Comparison of ENCODE assay signal across 24 cellular contexts in genomic region chr9:35652829-35653209, GRCh38. TPM values are rescaled to one million over a fixed set of nuclear protein-coding genes. Genes with fewer than 3 reads are reported as not detected.
DNase-seq lines count a peak whose midpoint lies in the region; ATAC-seq and TF ChIP-seq lines count a peak whose summit lies in the region.
"Had no signal": no experiment of that assay in that cellular context is flagged by ENCODE, and none has a peak within 500 bp of the region (broad histone marks: within the 10 kb centered on the region; RNA-seq: fewer than 3 reads in every experiment).

No MANE protein-coding gene starts in this region.

- in situ Hi-C loops in GM23248 (cut with MboI) = no loop called here

- CTCF ChIA-PET in activated CD8-positive, alpha-beta memory T cell treated with anti-CD3 and anti-CD28 coated beads, Interleukin-2, amount 10 ng/mL, durations not matched to agents 7 days and 5 days (lab: Charles Lee) = interaction anchor here (1.2 to 2.0 kb wide), 3 partner anchors 44 to 49 kb away, joined by 4 to 6 read pairs (median 4); no protein-coding TSS in a partner anchor

- H3K4me1 ChIP-seq in GM23248 (ENCODE audit: insufficient read depth) (peaks cover 41% of the 10 kb centered on the region), Peyer's patch (peaks cover 0 to 17% (median 7%) of the 10 kb centered on the region in 4 donors), stomach (peaks cover 17 to 54% (median 22%) of the 10 kb centered on the region in 4 donors), heart right ventricle (peaks cover 0 to 55% (median 7%) of the 10 kb centered on the region in 9 donors)

- H3K4me3 Mint-ChIP-seq in activated CD8-positive, alpha-beta memory T cell treated with anti-CD3 and anti-CD28 coated beads, Interleukin-2, amount 10 ng/mL, durations not matched to agents 7 days and 5 days = no peak overlapping the region
- H3K4me3 Mint-ChIP-seq: activated CD8-positive, alpha-beta T cell treated with anti-CD3 and anti-CD28 coated beads for 36 hours; activated naive CD4-positive, alpha-beta T cell treated with anti-CD3 and anti-CD28 coated beads, Interleukin-2, amount 50 U/mL, for 24 hours; activated T-cell treated with anti-CD3 and anti-CD28 coated beads, Interleukin-2, amount 50 U/mL, for 4 hours had no signal

- H4K20me1 ChIP-seq in GM23248 (ENCODE audit: insufficient read depth) = no peaks in the 10 kb centered on the region

- 46 to 49% methylated on average over 8 of the region's 8 CpGs for whole genome bisulfite sequencing in GM23248 (ENCODE audit: low coverage in 1 of 2, low lambda C conversion rate in 2 of 2, missing lambda C conversion rate in 2 of 2), 2 experiments
- 87 to 95% (median 93%) methylated on average over 8 of the region's 8 CpGs for WGBS in stomach, 5 donors
- WGBS in heart right ventricle, 2 donors = 91 to 95% methylated on average over 8 of the region's 8 CpGs

- H3K27me3 ChIP-seq in GM23248 (replicated peaks; ENCODE audit: insufficient read depth) (no peaks in the 10 kb centered on the region), Peyer's patch (no peaks in the 10 kb centered on the region), stomach (no peaks in the 10 kb centered on the region), heart right ventricle (no peaks in the 10 kb centered on the region)
- H3K27me3 ChIP-seq: right atrium auricular region had no signal

- H3K27ac ChIP-seq in GM23248 = peak overlapping the region; percentile 77
- H3K27ac ChIP-seq in Peyer's patch = peak overlapping the region; percentile 4 to 80 (median 50)
- peak overlapping the region in 4 of 5 donors; percentile 45 to 62 (median 58) for H3K27ac ChIP-seq in stomach
- peak overlapping the region in 1 of 10 donors; percentile 59 for H3K27ac ChIP-seq in heart right ventricle
- H3K27ac ChIP-seq: right atrium auricular region had no signal

- peaks cover 18% of the 10 kb centered on the region for H3K36me3 Mint-ChIP-seq in activated CD8-positive, alpha-beta memory T cell treated with anti-CD3 and anti-CD28 coated beads, Interleukin-2, amount 10 ng/mL, durations not matched to agents 7 days and 5 days
- H3K36me3 Mint-ChIP-seq: activated naive CD4-positive, alpha-beta T cell treated with anti-CD3 and anti-CD28 coated beads, Interleukin-2, amount 50 U/mL, for 24 hours had no signal

- peaks cover 2% of the 10 kb centered on the region for H3K27me3 Mint-ChIP-seq in activated CD8-positive, alpha-beta memory T cell treated with anti-CD3 and anti-CD28 coated beads, Interleukin-2, amount 10 ng/mL, durations not matched to agents 7 days and 5 days

- no peak for TF ChIP-seq POLR2A in Peyer's patch (IDR thresholded peaks at IDR 0.05)
- no peak for TF ChIP-seq POLR2A in stomach (IDR thresholded peaks at IDR 0.05)

- peaks cover 19% of the 10 kb centered on the region for H3F3A ChIP-seq in GM23248 (ENCODE audit: insufficient read depth)

- no peak overlapping the region for H3K4me2 ChIP-seq in GM23248 (ENCODE audit: unreplicated experiment)

- peaks cover 54% of the 10 kb centered on the region for H3K4me1 Mint-ChIP-seq in activated CD8-positive, alpha-beta memory T cell treated with anti-CD3 and anti-CD28 coated beads, Interleukin-2, amount 10 ng/mL, durations not matched to agents 7 days and 5 days

- no peak for TF ChIP-seq EP300 in stomach (IDR thresholded peaks at IDR 0.05)

- no peaks in the 10 kb centered on the region for H3K79me2 ChIP-seq in GM23248 (ENCODE audit: insufficient read depth)

- H3K9me3 Mint-ChIP-seq in activated CD8-positive, alpha-beta memory T cell treated with anti-CD3 and anti-CD28 coated beads, Interleukin-2, amount 10 ng/mL, durations not matched to agents 7 days and 5 days (ENCODE audit: low read depth) = no peaks in the 10 kb centered on the region
- H3K9me3 Mint-ChIP-seq: activated CD8-positive, alpha-beta T cell treated with anti-CD3 and anti-CD28 coated beads for 36 hours; activated naive CD4-positive, alpha-beta T cell treated with anti-CD3 and anti-CD28 coated beads, Interleukin-2, amount 50 U/mL, for 24 hours had no signal

- intact Hi-C loops in stomach (cut with DNase I; ENCODE audit: low total_unique reads) = no loop called here
- intact Hi-C loops in heart right ventricle (cut with DNase I) = loop anchor here in 5 of 10 donors (5.0 to 10.0 kb wide), 5 partner anchors 44 to 252 kb away; partner anchors contain the start of genes HINT2 (in 2 of the 5), SPAG8 (in 2 of the 5), CREB3 (in 1 of the 5) and HRCT1 (in 1 of the 5)

- DNase-seq in GM23248 = peak; percentile 57
- peak in 2 of 3 donors; percentile 44 to 51 for DNase-seq in Peyer's patch
- peak; percentile 14 for DNase-seq in islet precursor cell
- no peak for DNase-seq in stomach
- DNase-seq in heart right ventricle = no peak
- DNase-seq in activated CD8-positive, alpha-beta memory T cell treated with anti-CD3 and anti-CD28 coated beads, Interleukin-2, amount 10 ng/mL, durations not matched to agents 7 days and 5 days = no peak
- DNase-seq: activated CD8-positive, alpha-beta T cell treated with anti-CD3 and anti-CD28 coated beads for 36 hours; activated T-cell treated with anti-CD3 and anti-CD28 coated beads, Interleukin-2, amount 50 U/mL, for 4 hours; C1 segment of cervical spinal cord; DMS79 treated with DMSO at 0.1 percent for 48 hours; Kasumi-1; NCI-H1105; nucleus accumbens; Right ventricle myocardium superior; stimulated activated naive CD4-positive, alpha-beta T cell had no signal

- no peak for ATAC-seq in HG03571 (IDR thresholded peaks at IDR 0.05; ENCODE audit: unreplicated experiment)
- no peak for ATAC-seq in GM21526 (IDR thresholded peaks at IDR 0.05; ENCODE audit: low FRiP score, unreplicated experiment)
- ATAC-seq in heart right ventricle = no peak
- ATAC-seq in activated CD8-positive, alpha-beta memory T cell treated with anti-CD3 and anti-CD28 coated beads, Interleukin-2, amount 10 ng/mL, durations not matched to agents 7 days and 5 days = no peak
- ATAC-seq: activated CD8-positive, alpha-beta T cell treated with anti-CD3 and anti-CD28 coated beads for 36 hours; activated T-cell treated with anti-CD3 and anti-CD28 coated beads, Interleukin-2, amount 50 U/mL, for 4 hours had no signal

- H2AFZ ChIP-seq in GM23248 = peak overlapping the region; percentile 27; the same call in 1 of the 2 replicates

- H3K36me3 ChIP-seq in GM23248 (ENCODE audit: low read depth) (no peaks in the 10 kb centered on the region), Peyer's patch (no peaks in the 10 kb centered on the region), stomach (no peaks in the 10 kb centered on the region), heart right ventricle (no peaks in the 10 kb centered on the region)
- H3K36me3 ChIP-seq: right atrium auricular region had no signal

- H3K9me3 ChIP-seq in GM23248 (ENCODE audit: low read depth) = no peaks in the 10 kb centered on the region
- no peaks in the 10 kb centered on the region for H3K9me3 ChIP-seq in Peyer's patch
- H3K9me3 ChIP-seq in stomach = no peaks in the 10 kb centered on the region
- H3K9me3 ChIP-seq in heart right ventricle = no peaks in the 10 kb centered on the region
- H3K9me3 ChIP-seq: right atrium auricular region had no signal

- H3K4me3 ChIP-seq in GM23248 = no peak overlapping the region
- H3K4me3 ChIP-seq in Peyer's patch = no peak overlapping the region
- no peak overlapping the region for H3K4me3 ChIP-seq in stomach
- no peak overlapping the region for H3K4me3 ChIP-seq in heart right ventricle
- H3K4me3 ChIP-seq: right atrium auricular region had no signal

- no peaks in the 10 kb centered on the region for H3K9me2 ChIP-seq in GM23248 (ENCODE audit: insufficient read depth)

- TF ChIP-seq CTCF in Peyer's patch (IDR thresholded peaks at IDR 0.05) (no peak), stomach (IDR thresholded peaks at IDR 0.05) (no peak), heart right ventricle (IDR thresholded peaks at IDR 0.05) (no peak)

- H3K27ac Mint-ChIP-seq in activated CD8-positive, alpha-beta memory T cell treated with anti-CD3 and anti-CD28 coated beads, Interleukin-2, amount 10 ng/mL, durations not matched to agents 7 days and 5 days = no peak overlapping the region
- H3K27ac Mint-ChIP-seq: activated naive CD4-positive, alpha-beta T cell treated with anti-CD3 and anti-CD28 coated beads, Interleukin-2, amount 50 U/mL, for 24 hours had no signal

- H3K9ac ChIP-seq in GM23248 = peak overlapping the region; percentile 63

RNA-seq across cellular contexts. Expression of gene SIT1, which starts 2.1 kb away (rescaled TPM):
- total RNA-seq in GM23248 (2014; rRNA removed; shearing (Covaris generic)) = not detected in 2 replicates
- polyA plus RNA-seq in GM23248 (2016; fragmentation: Nextera tagmentation; extraction: Ambion mirVana) (0.58 TPM in 1 of 2 replicates, not detected in the other), stomach (1 to 10 TPM in 1 of 3 donors, under 1 TPM in 2; 0.62 to 1.1 (median 0.95) TPM), heart right ventricle (under 1 TPM in 1 of 2 donors, not detected in 1; 0.25 TPM)
- total RNA-seq in Peyer's patch (1 to 10 TPM in 1 of 4 donors, not detected in 3; 2.4 TPM), stomach (1 to 10 TPM in 2 of 5 donors, not detected in 3; 2.0 to 2.3 TPM), heart right ventricle (1 to 10 TPM in 1 of 10 donors, under 1 TPM in 5, not detected in 4; 0.19 to 3.6 (median 0.33) TPM)
- total RNA-seq in activated CD8-positive, alpha-beta memory T cell treated with anti-CD3 and anti-CD28 coated beads, Interleukin-2, amount 10 ng/mL, durations not matched to agents 7 days and 5 days = 100 to 1,000 TPM; 144 to 155 TPM
- total RNA-seq: cerebellum, HT-29, lower leg skin, NCI-H460, Right ventricle myocardium superior had no signal

RNA-seq across cellular contexts. Expression of gene RMRP, which starts 5.0 kb away (rescaled TPM):
- total RNA-seq in GM23248 (2014; rRNA removed; shearing (Covaris generic)) = 14,230 and 20,944 TPM in 2 replicates
- polyA plus RNA-seq in GM23248 (2016; fragmentation: Nextera tagmentation; extraction: Ambion mirVana) = not detected in 2 replicates
- 1,000 to 10,000 TPM in 3 of 4 donors, not detected in 1; 1,673 to 3,824 (median 2,659) TPM for total RNA-seq in Peyer's patch
- over 10,000 TPM in 4 of 5 donors, 1,000 to 10,000 TPM in 1; 1,379 to 137,340 (median 23,544) TPM for total RNA-seq in stomach
- 10 to 100 TPM in 1 of 3 donors, not detected in 2; 64.3 TPM for polyA plus RNA-seq in stomach
- total RNA-seq in heart right ventricle = over 10,000 TPM in 3 of 10 donors, 1,000 to 10,000 TPM in 7; 3,879 to 14,997 (median 5,788) TPM
- polyA plus RNA-seq in heart right ventricle = 100 to 1,000 TPM in 1 of 2 donors, 10 to 100 TPM in 1; 14.9 to 476 TPM
- total RNA-seq in activated CD8-positive, alpha-beta memory T cell treated with anti-CD3 and anti-CD28 coated beads, Interleukin-2, amount 10 ng/mL, durations not matched to agents 7 days and 5 days = over 10,000 TPM in 1 of 2 experiments, 1,000 to 10,000 TPM in 1; 6,751 to 13,083 TPM
- polyA plus RNA-seq: urinary bladder had no signal

RNA-seq across cellular contexts. Expression of gene CCDC107, which starts 5.3 kb away (rescaled TPM):
- total RNA-seq in GM23248 (2014; rRNA removed; shearing (Covaris generic)) = 20.5 and 28.6 TPM in 2 replicates
- polyA plus RNA-seq in GM23248 (2016; fragmentation: Nextera tagmentation; extraction: Ambion mirVana) (52.8 and 55.7 TPM in 2 replicates), stomach (10 to 100 TPM; 58.8 to 86.4 (median 69.7) TPM), heart right ventricle (100 to 1,000 TPM in 1 of 2 donors, 10 to 100 TPM in 1; 95.3 to 210 TPM)
- total RNA-seq in Peyer's patch (10 to 100 TPM; 14.0 to 21.9 (median 20.2) TPM), stomach (100 to 1,000 TPM in 1 of 5 donors, 10 to 100 TPM in 4; 15.6 to 104 (median 28.1) TPM), heart right ventricle (10 to 100 TPM; 37.9 to 54.0 (median 43.9) TPM)
- 10 to 100 TPM; 28.7 to 29.4 TPM for total RNA-seq in activated CD8-positive, alpha-beta memory T cell treated with anti-CD3 and anti-CD28 coated beads, Interleukin-2, amount 10 ng/mL, durations not matched to agents 7 days and 5 days

RNA-seq across cellular contexts. Expression of gene ARHGEF39, which starts 12.2 kb away (rescaled TPM):
- total RNA-seq in GM23248 (2014; rRNA removed; shearing (Covaris generic)) = 0.13 and 2.1 TPM in 2 replicates
- polyA plus RNA-seq in GM23248 (2016; fragmentation: Nextera tagmentation; extraction: Ambion mirVana) (1.6 and 1.8 TPM in 2 replicates), stomach (1 to 10 TPM; 2.8 to 4.3 (median 3.2) TPM), heart right ventricle (1 to 10 TPM in 1 of 2 donors, under 1 TPM in 1; 0.35 to 1.3 TPM)
- total RNA-seq in Peyer's patch (10 to 100 TPM in 1 of 4 donors, 1 to 10 TPM in 3; 1.9 to 19.8 (median 4.8) TPM), stomach (10 to 100 TPM in 3 of 5 donors, 1 to 10 TPM in 2; 1.8 to 58.3 (median 11.6) TPM), heart right ventricle (under 1 TPM in 8 of 10 donors, not detected in 2; 0.09 to 0.85 (median 0.30) TPM)
- total RNA-seq in activated CD8-positive, alpha-beta memory T cell treated with anti-CD3 and anti-CD28 coated beads, Interleukin-2, amount 10 ng/mL, durations not matched to agents 7 days and 5 days = 10 to 100 TPM; 14.5 to 21.1 TPM

RNA-seq across cellular contexts. Expression of gene CA9, which starts 20.9 kb away (rescaled TPM):
- total RNA-seq in GM23248 (2014; rRNA removed; shearing (Covaris generic)) = 3.4 and 4.3 TPM in 2 replicates
- polyA plus RNA-seq in GM23248 (2016; fragmentation: Nextera tagmentation; extraction: Ambion mirVana) (2.3 and 2.7 TPM in 2 replicates), stomach (100 to 1,000 TPM; 115 to 653 (median 541) TPM), heart right ventricle (1 to 10 TPM in 1 of 2 donors, not detected in 1; 1.0 TPM)
- total RNA-seq in Peyer's patch (1 to 10 TPM; 1.6 to 6.3 (median 5.2) TPM), stomach (100 to 1,000 TPM in 3 of 5 donors, 10 to 100 TPM in 1, 1 to 10 TPM in 1; 1.2 to 670 (median 161) TPM), heart right ventricle (10 to 100 TPM in 1 of 10 donors, 1 to 10 TPM in 1, under 1 TPM in 3, not detected in 5; 0.20 to 13.2 (median 0.24) TPM)
- under 1 TPM; 0.21 to 0.85 TPM for total RNA-seq in activated CD8-positive, alpha-beta memory T cell treated with anti-CD3 and anti-CD28 coated beads, Interleukin-2, amount 10 ng/mL, durations not matched to agents 7 days and 5 days
- total RNA-seq: cerebellum, Right ventricle myocardium superior had no signal

Comparison
In these comparisons a context has a peak if more than half of its experiments do, and no peak if none do; other contexts are left out.
1. DNase-seq: peak in GM23248 (single experiment), Peyer's patch (2 of 3) and islet precursor cell (single experiment); none in stomach (single experiment), heart right ventricle (0 of 2) and activated CD8-positive, alpha-beta memory T cell treated with anti-CD3 and anti-CD28 coated beads, Interleukin-2, amount 10 ng/mL, durations not matched to agents 7 days and 5 days (single experiment).
2. RNA of gene SIT1, which starts 2.1 kb away (total RNA-seq): 144 to 155 TPM in activated CD8-positive, alpha-beta memory T cell treated with anti-CD3 and anti-CD28 coated beads, Interleukin-2, amount 10 ng/mL, durations not matched to agents 7 days and 5 days; 2.4 TPM in Peyer's patch, 0.19 to 3.6 TPM in heart right ventricle, not detected in GM23248 and 2.0 to 2.3 TPM in stomach; every median in the first group is over 10 times any median in the second.